ENCODE assay signal across 8 cellular contexts in genomic region chr4:138910914-138911336, GRCh38.
DNase-seq lines count a peak whose midpoint lies in the region; ATAC-seq and TF ChIP-seq lines count a peak whose summit lies in the region.

No MANE protein-coding gene starts in this region.

- H3K4me3 Mint-ChIP-seq in T-helper 17 cell (no peak overlapping the region), osteocyte (ENCODE audit: unreplicated experiment) (no peak overlapping the region)

- H3K36me3 Mint-ChIP-seq in T-helper 17 cell (ENCODE audit: low read depth), result no peaks in the 10 kb centered on the region
- H3K36me3 Mint-ChIP-seq in osteocyte (ENCODE audit: unreplicated experiment), result no peaks in the 10 kb centered on the region

- H3K27ac Mint-ChIP-seq in T-helper 17 cell, result peak overlapping the region; percentile 43
- peak overlapping the region; percentile 82 for H3K27ac Mint-ChIP-seq in osteocyte (ENCODE audit: unreplicated experiment)

- H3K27me3 Mint-ChIP-seq in T-helper 17 cell (peaks cover 16% of the 10 kb centered on the region), osteocyte (ENCODE audit: unreplicated experiment) (no peaks in the 10 kb centered on the region)

- H3K4me1 Mint-ChIP-seq in T-helper 17 cell (peaks cover 2% of the 10 kb centered on the region), osteocyte (ENCODE audit: unreplicated experiment) (peaks cover 14% of the 10 kb centered on the region)

- no peak for ATAC-seq in T-helper 17 cell
- no peak for ATAC-seq in GM19463 (IDR thresholded peaks at IDR 0.05; ENCODE audit: unreplicated experiment)

- H3K9me3 ChIP-seq in T-helper 17 cell (ENCODE audit: control insufficient read depth, low read length, poor library complexity, severe bottlenecking), result no peaks in the 10 kb centered on the region

- no peak for TF ChIP-seq CTCF in osteocyte (IDR thresholded peaks at IDR 0.05)

- no peaks in the 10 kb centered on the region for H3K9me3 Mint-ChIP-seq in osteocyte (ENCODE audit: unreplicated experiment)

- DNase-seq in DMS 273 (lab: John Stamatoyannopoulos, UW; ENCODE audit: unreplicated experiment) (peak; percentile 10), DMS 273 treated with DMSO at 0.1 percent for 48 hours (lab: John Stamatoyannopoulos, UW) (no peak), T-helper 17 cell (no peak), globus pallidus (ENCODE audit: low spot score) (peak; percentile 84), osteocyte (ENCODE audit: extremely low spot score, unreplicated experiment) (peak; percentile 86), NAMALWA (ENCODE audit: low spot score) (no peak)
- no peak for DNase-seq in activated CD4-positive, CD25-positive, alpha-beta regulatory T cell (lab: John Stamatoyannopoulos, UW)

Comparison
In these comparisons a context has a peak if more than half of its experiments do, and no peak if none do; other contexts are left out.
1. DNase-seq: peak in DMS 273 (single experiment), globus pallidus (single experiment) and osteocyte (single experiment); none in DMS 273 treated with DMSO at 0.1 percent for 48 hours (single experiment), T-helper 17 cell (0 of 3), activated CD4-positive, CD25-positive, alpha-beta regulatory T cell (0 of 4) and NAMALWA (single experiment).